Comparison of ENCODE assay signal across 8 cellular contexts in genomic region chr6:135938588-135939215, GRCh38.
DNase-seq lines count a peak whose midpoint lies in the region; ATAC-seq and TF ChIP-seq lines count a peak whose summit lies in the region.

No MANE protein-coding gene starts in this region.

- H3K79me2 ChIP-seq in DND-41 (ENCODE audit: insufficient read depth, low read length): no peaks in the 10 kb centered on the region

- H3K27me3 ChIP-seq in DND-41 (ENCODE audit: insufficient read depth, low read length, poor library complexity): no peaks in the 10 kb centered on the region
- H3K27me3 ChIP-seq in endocrine pancreas (ENCODE audit: control insufficient read depth, insufficient read depth, low read length): no peaks in the 10 kb centered on the region

- TF ChIP-seq CTCF in DND-41 (IDR thresholded peaks at IDR 0.05; ENCODE audit: borderline replicate concordance, extremely low read depth, low read length, poor library complexity, severe bottlenecking): peak; percentile 43

- H3K9ac ChIP-seq in DND-41 (ENCODE audit: low read depth, low read length) (no peak overlapping the region), endocrine pancreas (ENCODE audit: control insufficient read depth, insufficient read depth, low read length) (no peak overlapping the region)

- no peak overlapping the region for H3K4me2 ChIP-seq in DND-41 (ENCODE audit: insufficient read depth, low read length)

- H3K4me3 ChIP-seq in DND-41 (ENCODE audit: low read depth in 1 of 2, low read length in 2 of 2): no peak overlapping the region
- H3K4me3 ChIP-seq in endocrine pancreas (ENCODE audit: control insufficient read depth, insufficient read depth, low read length): peak overlapping the region; percentile 53

- H3K27ac ChIP-seq in DND-41 (ENCODE audit: low read length): no peak overlapping the region

- no peak for DNase-seq in DND-41
- DNase-seq in NCI-H2227 treated with DMSO at 0.1 percent for 48 hours (lab: John Stamatoyannopoulos, UW): peak; percentile 75
- peak; percentile 38 for DNase-seq in myocyte (ENCODE audit: low read depth)
- no peak for DNase-seq in NCI-H1105 (lab: John Stamatoyannopoulos, UW)
- no peak for DNase-seq in NCI-H345 (lab: John Stamatoyannopoulos, UW)

- H3K4me1 ChIP-seq in DND-41 (ENCODE audit: insufficient read depth, low read length) (no peaks in the 10 kb centered on the region), endocrine pancreas (ENCODE audit: control insufficient read depth, insufficient read depth, low read length) (no peaks in the 10 kb centered on the region)

- ATAC-seq in DND-41 (ENCODE audit: insufficient read depth, low read depth) (peak; percentile 62; the same call in 2 of the 3 replicates), GM21717 (IDR thresholded peaks at IDR 0.05; ENCODE audit: unreplicated experiment) (no peak), GM21423 (IDR thresholded peaks at IDR 0.05; ENCODE audit: unreplicated experiment) (no peak)

- H3K9me3 ChIP-seq in DND-41 (ENCODE audit: insufficient read depth, low read length, severe bottlenecking) (no peaks in the 10 kb centered on the region), endocrine pancreas (ENCODE audit: control insufficient read depth, low read length) (no peaks in the 10 kb centered on the region)

- H4K20me1 ChIP-seq in DND-41 (ENCODE audit: insufficient read depth, low read length): no peaks in the 10 kb centered on the region

- H2AFZ ChIP-seq in DND-41 (ENCODE audit: low read depth, low read length): no peak overlapping the region

- H3K36me3 ChIP-seq in DND-41 (ENCODE audit: insufficient read depth, low read length): no peaks in the 10 kb centered on the region
- no peaks in the 10 kb centered on the region for H3K36me3 ChIP-seq in endocrine pancreas (ENCODE audit: control insufficient read depth, insufficient read depth, low read length)

Comparison
In these comparisons a context has a peak if more than half of its experiments do, and no peak if none do; other contexts are left out.
1. DNase-seq: peak in NCI-H2227 treated with DMSO at 0.1 percent for 48 hours (single experiment) and myocyte (single experiment); none in DND-41 (single experiment), NCI-H1105 (single experiment) and NCI-H345 (single experiment).